8 cellular contexts compared by ENCODE assay signal in the genomic region with DNA sequence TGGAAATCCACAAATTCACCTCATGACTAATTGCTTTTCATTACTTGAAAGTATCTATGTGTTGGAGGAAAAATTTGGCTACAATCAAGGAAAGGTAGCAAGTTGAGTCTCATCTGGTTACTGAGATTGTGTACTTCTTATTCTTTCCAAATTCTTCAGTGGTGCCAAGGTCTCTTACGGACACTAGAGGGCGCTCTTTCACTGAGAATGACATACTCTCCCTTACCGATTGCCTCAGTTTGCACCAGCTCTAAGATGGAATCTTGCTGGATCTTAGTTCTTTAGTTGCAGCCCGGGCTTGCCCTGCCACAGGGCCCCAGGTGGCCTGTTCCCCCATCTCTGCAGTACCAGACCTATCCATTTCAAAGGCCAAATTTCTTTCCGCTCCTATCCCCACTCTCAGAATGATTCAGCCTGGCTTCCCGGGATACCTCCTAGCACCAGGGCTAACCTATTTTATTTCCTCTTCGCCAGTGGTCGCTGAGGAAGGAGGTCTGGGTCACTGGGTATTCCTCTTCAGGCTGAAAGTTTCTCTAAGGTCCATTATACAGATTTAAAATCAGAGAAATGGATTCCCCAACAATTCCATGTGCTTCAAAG. TPM values are rescaled to one million over a fixed set of nuclear protein-coding genes. Genes with fewer than 3 reads are reported as not detected.
DNase-seq lines count a peak whose midpoint lies in the region; ATAC-seq and TF ChIP-seq lines count a peak whose summit lies in the region.

No MANE protein-coding gene starts in this region.

- H3K27me3 Mint-ChIP-seq in activated T-cell treated with anti-CD3 and anti-CD28 coated beads, Interleukin-2, amount 50 U/mL, for 4 hours (ENCODE audit: low read depth), result peaks cover 22% of the 10 kb centered on the region

- in situ Hi-C loops in gastrocnemius medialis (cut with MboI; ENCODE audit: low sequenced_read_pairs in 4 of 4), result loop anchor here (10.0 to 25.0 kb wide), 2 partner anchors 533 to 536 kb away; a partner anchor contains a TSS

- no peaks in the 10 kb centered on the region for H3K36me3 Mint-ChIP-seq in activated T-cell treated with anti-CD3 and anti-CD28 coated beads, Interleukin-2, amount 50 U/mL, for 4 hours (ENCODE audit: insufficient read depth)

- H3K27ac ChIP-seq in gastrocnemius medialis, result no peak overlapping the region

- H3K4me3 Mint-ChIP-seq in activated T-cell treated with anti-CD3 and anti-CD28 coated beads, Interleukin-2, amount 50 U/mL, for 4 hours, result no peak overlapping the region

- H3K36me3 ChIP-seq in gastrocnemius medialis, result no peaks in the 10 kb centered on the region

- ATAC-seq in HG03135 (IDR thresholded peaks at IDR 0.05; ENCODE audit: unreplicated experiment), result peak; percentile 73
- ATAC-seq in activated T-cell treated with anti-CD3 and anti-CD28 coated beads, Interleukin-2, amount 50 U/mL, for 4 hours, result peak in 1 of 2 donors; percentile 73
- peak; percentile 51 to 74 for ATAC-seq in gastrocnemius medialis
- no peak for ATAC-seq in GM21528 (IDR thresholded peaks at IDR 0.05; ENCODE audit: low FRiP score, unreplicated experiment)

- H3K4me1 ChIP-seq in gastrocnemius medialis, result no peaks in the 10 kb centered on the region

- H3K27me3 ChIP-seq in gastrocnemius medialis, result no peaks in the 10 kb centered on the region

- no peaks in the 10 kb centered on the region for H3K4me1 Mint-ChIP-seq in activated T-cell treated with anti-CD3 and anti-CD28 coated beads, Interleukin-2, amount 50 U/mL, for 4 hours (ENCODE audit: low read depth)

- H3K9me3 Mint-ChIP-seq in activated T-cell treated with anti-CD3 and anti-CD28 coated beads, Interleukin-2, amount 50 U/mL, for 4 hours, result no peaks in the 10 kb centered on the region

- peak; percentile 46; the same call in 1 of the 2 replicates for TF ChIP-seq CTCF in GM12874 (IDR thresholded peaks at IDR 0.05; ENCODE audit: insufficient read depth, low read depth, low read length)
- TF ChIP-seq CTCF in gastrocnemius medialis (IDR thresholded peaks at IDR 0.05 in 4 of 5, conservative IDR thresholded peaks at IDR 0.05 in 1 of 5), result peak; percentile 41 to 71 (median 55)

- H3K4me3 ChIP-seq in gastrocnemius medialis, result no peak overlapping the region

- TF ChIP-seq POLR2A in gastrocnemius medialis (IDR thresholded peaks at IDR 0.05), result no peak

- intact Hi-C loops in gastrocnemius medialis (cut with DNase I; ENCODE audit: low total_unique reads), result no loop called here

- DNase-seq in Ammon's horn (ENCODE audit: low spot score), result peak; percentile 77
- peak; percentile 47 for DNase-seq in NCI-H748 treated with DMSO at 0.1 percent for 48 hours (lab: John Stamatoyannopoulos, UW)
- peak; percentile 15 for DNase-seq in activated T-cell treated with anti-CD3 and anti-CD28 coated beads, Interleukin-2, amount 50 U/mL, for 4 hours
- DNase-seq in glomerular visceral epithelial cell (ENCODE audit: extremely low spot score), result peak; percentile 32
- DNase-seq in gastrocnemius medialis, result peak in 1 of 2 donors; percentile 12

- H3K9me3 ChIP-seq in gastrocnemius medialis, result no peaks in the 10 kb centered on the region

RNA-seq across cellular contexts. Expression of a gene that starts 24.6 kb away (rescaled TPM):
- not detected for total RNA-seq in activated T-cell treated with anti-CD3 and anti-CD28 coated beads, Interleukin-2, amount 50 U/mL, for 4 hours
- total RNA-seq in gastrocnemius medialis, result not detected
